28 cellular contexts compared by ENCODE assay signal in genomic region chr9:23783509-23783908, GRCh38. TPM values are rescaled to one million over a fixed set of nuclear protein-coding genes. Genes with fewer than 3 reads are reported as not detected.
"Had no signal": no experiment of that assay in that cellular context is flagged by ENCODE, and none has a peak within 500 bp of the region (broad histone marks: within the 10 kb centered on the region; RNA-seq: fewer than 3 reads in every experiment).

No MANE protein-coding gene starts in this region.

- H3K36me3 ChIP-seq: brain microvascular endothelial cell, Peyer's patch had no signal

- H3K9me3 ChIP-seq: Peyer's patch had no signal

- H3K9me3 Mint-ChIP-seq: activated naive CD4-positive, alpha-beta T cell treated with anti-CD3 and anti-CD28 coated beads for 36 hours had no signal

- H3K4me3 ChIP-seq: K562, Peyer's patch had no signal

- H3K36me3 Mint-ChIP-seq: activated CD4-positive, alpha-beta memory T cell treated with anti-CD3 and anti-CD28 coated beads for 36 hours; activated naive CD8-positive, alpha-beta T cell had no signal

- H3K27me3 ChIP-seq: brain microvascular endothelial cell, Peyer's patch had no signal

- H3K4me3 Mint-ChIP-seq: activated B cell treated with CpG ODN at 0.5 μM for 24 hours; activated CD4-positive, alpha-beta memory T cell treated with anti-CD3 and anti-CD28 coated beads for 36 hours; activated CD4-positive, alpha-beta T cell treated with anti-CD3 and anti-CD28 coated beads, Interleukin-2, amount 10 ng/mL, durations not matched to agents 7 days and 5 days; activated naive CD4-positive, alpha-beta T cell treated with anti-CD3 and anti-CD28 coated beads for 36 hours; activated naive CD8-positive, alpha-beta T cell; activated T-helper 17 cell treated with anti-CD3 and anti-CD28 coated beads, Interleukin-2, amount 50 U/mL, for 72 hours; T-helper 1 cell treated with Interleukin-12 subunit alpha and Interleukin-12 subunit beta and Interleukin-4 antibody, amounts not matched to agents 30 μg/mL and 1 μg/mL, for 36 hours had no signal

- ATAC-seq: activated T-helper 17 cell treated with anti-CD3 and anti-CD28 coated beads, Interleukin-2, amount 50 U/mL, for 72 hours; K562 had no signal

- H3K27me3 Mint-ChIP-seq: activated B cell treated with CpG ODN at 0.5 μM for 24 hours; activated CD4-positive, alpha-beta memory T cell treated with anti-CD3 and anti-CD28 coated beads for 36 hours; activated CD4-positive, alpha-beta T cell treated with anti-CD3 and anti-CD28 coated beads, Interleukin-2, amount 10 ng/mL, durations not matched to agents 7 days and 5 days; activated naive CD8-positive, alpha-beta T cell; activated T-helper 17 cell treated with anti-CD3 and anti-CD28 coated beads, Interleukin-2, amount 50 U/mL, for 72 hours had no signal

- H3K4me1 Mint-ChIP-seq: activated B cell treated with CpG ODN at 0.5 μM for 24 hours; activated CD4-positive, alpha-beta T cell treated with anti-CD3 and anti-CD28 coated beads, Interleukin-2, amount 10 ng/mL, durations not matched to agents 7 days and 5 days; activated T-helper 17 cell treated with anti-CD3 and anti-CD28 coated beads, Interleukin-2, amount 50 U/mL, for 72 hours had no signal

- DNase-seq: activated B cell treated with CpG ODN at 0.5 μM for 24 hours; activated CD4-positive, alpha-beta memory T cell treated with anti-CD3 and anti-CD28 coated beads for 36 hours; activated CD4-positive, alpha-beta T cell treated with anti-CD3 and anti-CD28 coated beads for 1 hour; activated CD4-positive, alpha-beta T cell treated with anti-CD3 and anti-CD28 coated beads, Interleukin-2, amount 10 ng/mL, durations not matched to agents 7 days and 5 days; activated gamma-delta T cell; activated naive CD4-positive, alpha-beta T cell treated with anti-CD3 and anti-CD28 coated beads for 36 hours; activated T-cell treated with anti-CD3 and anti-CD28 coated beads for 4 hours; activated T-cell treated with anti-CD3 and anti-CD28 coated beads, Interleukin-2, amount 50 U/mL, for 48 hours; amygdala; brain microvascular endothelial cell; cerebellar nuclear complex; Karpas-422; NCI-H1048; NCI-H146; NCI-H187 treated with DMSO at 0.1 percent for 48 hours; NCI-H2171 treated with DMSO at 0.1 percent for 48 hours; NCI-H226; NCI-H82; NK-92 treated with Interleukin-12 subunit alpha and Interleukin-12 subunit beta, amount 100 ng/mL, for 24 hours; Peyer's patch; SHP77 treated with DMSO at 0.1 percent for 48 hours; T-helper 9 cell had no signal

- H3K27ac Mint-ChIP-seq: activated B cell treated with CpG ODN at 0.5 μM for 24 hours; activated CD4-positive, alpha-beta memory T cell treated with anti-CD3 and anti-CD28 coated beads for 36 hours; activated CD4-positive, alpha-beta T cell treated with anti-CD3 and anti-CD28 coated beads, Interleukin-2, amount 10 ng/mL, durations not matched to agents 7 days and 5 days; activated naive CD4-positive, alpha-beta T cell treated with anti-CD3 and anti-CD28 coated beads for 36 hours; activated naive CD8-positive, alpha-beta T cell; activated T-helper 17 cell treated with anti-CD3 and anti-CD28 coated beads, Interleukin-2, amount 50 U/mL, for 72 hours; T-helper 1 cell treated with Interleukin-12 subunit alpha and Interleukin-12 subunit beta and Interleukin-4 antibody, amounts not matched to agents 30 μg/mL and 1 μg/mL, for 36 hours had no signal

- H3K27ac ChIP-seq: brain microvascular endothelial cell, Peyer's patch had no signal

- H3K4me1 ChIP-seq: Peyer's patch had no signal

RNA-seq across cellular contexts. Expression of gene ELAVL2, which starts 42.5 kb away (rescaled TPM):
- total RNA-seq: activated B cell treated with CpG ODN at 0.5 μM for 24 hours; activated CD4-positive, alpha-beta memory T cell treated with anti-CD3 and anti-CD28 coated beads for 36 hours; activated CD4-positive, alpha-beta T cell treated with anti-CD3 and anti-CD28 coated beads, Interleukin-2, amount 10 ng/mL, durations not matched to agents 7 days and 5 days; activated CD8-positive, alpha-beta memory T cell treated with anti-CD3 and anti-CD28 coated beads for 36 hours; activated naive CD4-positive, alpha-beta T cell treated with anti-CD3 and anti-CD28 coated beads for 36 hours; activated T-helper 17 cell treated with anti-CD3 and anti-CD28 coated beads, Interleukin-2, amount 50 U/mL, for 72 hours; K562; Peyer's patch; SK-MEL-5 had no signal
- polyA plus RNA-seq: K562 had no signal
